In genomic region chr4:175298119-175298518, GRCh38 we compare ENCODE assay signal across 23 cellular contexts.
DNase-seq lines count a peak whose midpoint lies in the region; TF ChIP-seq lines count a peak whose summit lies in the region.
"Had no signal": no experiment of that assay in that cellular context is flagged by ENCODE, and none has a peak within 500 bp of the region (broad histone marks: within the 10 kb centered on the region; RNA-seq: fewer than 3 reads in every experiment).

No MANE protein-coding gene starts in this region.

- no peaks in the 10 kb centered on the region for H3K27me3 Mint-ChIP-seq in H9 (ENCODE audit: low read depth)
- H3K27me3 Mint-ChIP-seq in activated CD4-positive, alpha-beta memory T cell treated with anti-CD3 and anti-CD28 coated beads for 36 hours = no peaks in the 10 kb centered on the region
- H3K27me3 Mint-ChIP-seq: CD4-positive, alpha-beta memory T cell; central memory CD8-positive, alpha-beta T cell; memory B cell had no signal

- H3K36me3 Mint-ChIP-seq in H9 (ENCODE audit: insufficient read depth in 1 of 3, low read depth in 3 of 3) = no peaks in the 10 kb centered on the region
- H3K36me3 Mint-ChIP-seq in activated CD4-positive, alpha-beta memory T cell treated with anti-CD3 and anti-CD28 coated beads for 36 hours = no peaks in the 10 kb centered on the region
- H3K36me3 Mint-ChIP-seq: CD4-positive, alpha-beta memory T cell; memory B cell; natural killer cell had no signal

- H3K27ac Mint-ChIP-seq in H9 = peak overlapping the region in 1 of 3 experiments; percentile 14; a peak in 3 of 7 replicates
- no peak overlapping the region for H3K27ac Mint-ChIP-seq in activated CD4-positive, alpha-beta memory T cell treated with anti-CD3 and anti-CD28 coated beads for 36 hours
- H3K27ac Mint-ChIP-seq: CD4-positive, alpha-beta memory T cell; memory B cell; natural killer cell; T-helper 1 cell treated with Interleukin-12 subunit alpha and Interleukin-12 subunit beta and Interleukin-4 antibody, amounts not matched to agents 30 μg/mL and 1 μg/mL, for 36 hours had no signal

- H3K9ac ChIP-seq in mesendoderm (ENCODE audit: low read length) = no peak overlapping the region
- H3K9ac ChIP-seq in H9 (ENCODE audit: extremely low read depth, insufficient read length, low read length) = no peak overlapping the region
- H3K9ac ChIP-seq: parathyroid adenoma had no signal

- no peak overlapping the region for H2BK5ac ChIP-seq in mesendoderm (ENCODE audit: low read length)
- no peak overlapping the region for H2BK5ac ChIP-seq in H9 (ENCODE audit: insufficient read length, low read length)

- H3K27ac ChIP-seq in mesendoderm (ENCODE audit: low read depth, low read length) (no peak overlapping the region), H9 (ENCODE audit: insufficient read length, low read depth, low read length) (no peak overlapping the region), suprapubic skin (no peak overlapping the region)
- H3K27ac ChIP-seq: adrenal gland, epithelial cell of prostate, parathyroid adenoma, PC-9, SJSA1, thyroid gland had no signal

- no peak overlapping the region for H3T11ph ChIP-seq in H9 (ENCODE audit: low read length)

- peak; percentile 16 for DNase-seq in AG10803 (ENCODE audit: low read depth)
- peak; percentile 63 for DNase-seq in LHCN-M2 (ENCODE audit: low read depth)
- peak; percentile 53 for DNase-seq in astrocyte of the spinal cord (ENCODE audit: low read depth, low spot score)
- peak; percentile 18 for DNase-seq in mesendoderm
- no peak for DNase-seq in H9
- no peak for DNase-seq in NCI-H1105 (lab: John Stamatoyannopoulos, UW)
- DNase-seq in activated CD4-positive, alpha-beta memory T cell treated with anti-CD3 and anti-CD28 coated beads for 36 hours = no peak
- DNase-seq in suprapubic skin (ENCODE audit: low spot score in 2 of 2) = no peak
- DNase-seq: activated gamma-delta T cell; adrenal gland; CD4-positive, alpha-beta memory T cell; natural killer cell; NCI-H1436; PC-9; stimulated activated CD4-positive, alpha-beta T cell treated with anti-CD3 and anti-CD28 coated beads, Interleukin-1b, Interleukin-23, amount 100 ng/mL, for 48 hours; stimulated activated naive CD4-positive, alpha-beta T cell; thyroid gland had no signal

- intact Hi-C loops in activated CD4-positive, alpha-beta memory T cell treated with anti-CD3 and anti-CD28 coated beads for 36 hours (cut with micrococcal nuclease) = no loop called here

- H3K79me2 ChIP-seq in mesendoderm (ENCODE audit: control insufficient read depth, insufficient read depth, low read length) = no peaks in the 10 kb centered on the region
- H3K79me2 ChIP-seq in H9 (ENCODE audit: insufficient read depth, low read length) = no peaks in the 10 kb centered on the region
- H3K79me2 ChIP-seq: parathyroid adenoma had no signal

- H2AK5ac ChIP-seq in mesendoderm (ENCODE audit: low read length) (no peak overlapping the region), H9 (ENCODE audit: insufficient read length, low read length) (no peak overlapping the region)

- H4K5ac ChIP-seq in mesendoderm (ENCODE audit: low read length) (no peak overlapping the region), H9 (ENCODE audit: insufficient read length, low read depth, low read length) (no peak overlapping the region)

- in situ Hi-C loops in astrocyte of the spinal cord (cut with HindIII; ENCODE audit: low sequenced_read_pairs) = no loop called here

- H3K18ac ChIP-seq in mesendoderm (ENCODE audit: low read length) = no peak overlapping the region
- H3K18ac ChIP-seq in H9 (ENCODE audit: insufficient read length, low read depth, low read length) = no peak overlapping the region

- H3K4me2 ChIP-seq in mesendoderm (ENCODE audit: low read length) = no peak overlapping the region
- no peak overlapping the region for H3K4me2 ChIP-seq in H9 (ENCODE audit: insufficient read depth, insufficient read length, low read length)
- H3K4me2 ChIP-seq: PC-9 had no signal

- H2BK120ac ChIP-seq in mesendoderm (ENCODE audit: low read depth, low read length) (no peak overlapping the region), H9 (ENCODE audit: low read depth, low read length, poor library complexity, severe bottlenecking) (no peak overlapping the region)

- H3K14ac ChIP-seq in H9 (ENCODE audit: insufficient read depth, low read length) = no peak overlapping the region

- H3K4ac ChIP-seq in mesendoderm (ENCODE audit: low read depth, low read length) = no peak overlapping the region
- no peak overlapping the region for H3K4ac ChIP-seq in H9 (ENCODE audit: low read depth, low read length)

- WGBS in mesendoderm (ENCODE audit: extremely low coverage, insufficient coverage, low lambda C conversion rate) = no CpG with 5 or more reads among the region's 2 CpGs
- WGBS in H9 (ENCODE audit: extremely low coverage, insufficient read length, low lambda C conversion rate) = no CpG with 5 or more reads among the region's 2 CpGs
- WGBS in suprapubic skin = 73% methylated on average over 2 of the region's 2 CpGs

- no peak overlapping the region for H3K56ac ChIP-seq in mesendoderm (ENCODE audit: low read length)
- no peak overlapping the region for H3K56ac ChIP-seq in H9 (ENCODE audit: insufficient read length, low read depth, low read length)

- H3K4me3 Mint-ChIP-seq in H9 = no peak overlapping the region
- H3K4me3 Mint-ChIP-seq in activated CD4-positive, alpha-beta memory T cell treated with anti-CD3 and anti-CD28 coated beads for 36 hours = no peak overlapping the region
- H3K4me3 Mint-ChIP-seq: CD4-positive, alpha-beta memory T cell; central memory CD8-positive, alpha-beta T cell; memory B cell; natural killer cell; T-helper 1 cell treated with Interleukin-12 subunit alpha and Interleukin-12 subunit beta and Interleukin-4 antibody, amounts not matched to agents 30 μg/mL and 1 μg/mL, for 36 hours had no signal

- H3K9me3 Mint-ChIP-seq in H9 = peaks cover 0 to 2% of the 10 kb centered on the region in 2 experiments; a peak in 2 of 5 replicates
- H3K9me3 Mint-ChIP-seq in activated CD4-positive, alpha-beta memory T cell treated with anti-CD3 and anti-CD28 coated beads for 36 hours = peaks cover 1% of the 10 kb centered on the region
- H3K9me3 Mint-ChIP-seq: T-helper 1 cell treated with Interleukin-12 subunit alpha and Interleukin-12 subunit beta and Interleukin-4 antibody, amounts not matched to agents 30 μg/mL and 1 μg/mL, for 36 hours had no signal

- H3K4me1 ChIP-seq in mesendoderm (ENCODE audit: control insufficient read depth, low read depth, low read length) (no peaks in the 10 kb centered on the region), H9 (ENCODE audit: insufficient read depth, low read length) (no peaks in the 10 kb centered on the region), suprapubic skin (no peaks in the 10 kb centered on the region)
- H3K4me1 ChIP-seq: adrenal gland, parathyroid adenoma, SJSA1, thyroid gland had no signal

- POLR2A ChIA-PET in activated CD4-positive, alpha-beta memory T cell treated with anti-CD3 and anti-CD28 coated beads for 36 hours (lab: Charles Lee) = no interaction called here

- no peaks in the 10 kb centered on the region for H3K23me2 ChIP-seq in H9 (ENCODE audit: insufficient read length, low read depth, low read length, poor library complexity, severe bottlenecking)

- H3K9me3 ChIP-seq in H9 (ENCODE audit: control insufficient read depth, low read depth, low read length) (no peaks in the 10 kb centered on the region), suprapubic skin (no peaks in the 10 kb centered on the region)
- H3K9me3 ChIP-seq: adrenal gland, SJSA1, thyroid gland had no signal

- H3K27me3 ChIP-seq in mesendoderm (ENCODE audit: insufficient read depth, low read length, poor library complexity) (no peaks in the 10 kb centered on the region), H9 (ENCODE audit: insufficient read depth, low read length) (no peaks in the 10 kb centered on the region), suprapubic skin (no peaks in the 10 kb centered on the region)
- H3K27me3 ChIP-seq: adrenal gland, SJSA1, thyroid gland had no signal

- TF ChIP-seq POLR2A in suprapubic skin (IDR thresholded peaks at IDR 0.05) = no peak

- H3K4me3 ChIP-seq in AG10803 (ENCODE audit: low read length) (no peak overlapping the region), astrocyte of the spinal cord (ENCODE audit: low read depth, low read length) (no peak overlapping the region), mesendoderm (ENCODE audit: low read length) (no peak overlapping the region), suprapubic skin (no peak overlapping the region)
- H3K4me3 ChIP-seq: adrenal gland, PC-9, SJSA1, thyroid gland had no signal

- H4K8ac ChIP-seq in mesendoderm (ENCODE audit: low read depth, low read length) (no peak overlapping the region), H9 (replicated peaks; ENCODE audit: insufficient read length, low read depth, low read length) (no peak overlapping the region)

- no peak overlapping the region for H3K23ac ChIP-seq in mesendoderm (ENCODE audit: low read length)
- no peak overlapping the region for H3K23ac ChIP-seq in H9 (ENCODE audit: insufficient read length, low read depth, low read length)

- no peak for TF ChIP-seq EP300 in suprapubic skin (IDR thresholded peaks at IDR 0.05)

- H3K79me1 ChIP-seq in mesendoderm (ENCODE audit: low read length) (no peaks in the 10 kb centered on the region), H9 (ENCODE audit: insufficient read depth, low read depth, low read length, poor library complexity, severe bottlenecking) (no peaks in the 10 kb centered on the region)

- CTCF ChIA-PET in activated CD4-positive, alpha-beta memory T cell treated with anti-CD3 and anti-CD28 coated beads for 36 hours (lab: Charles Lee) = no interaction called here

- H2BK12ac ChIP-seq in H9 (ENCODE audit: insufficient read length, low read depth, low read length) = no peak overlapping the region

- H3K4me1 Mint-ChIP-seq in H9 = no peaks in the 10 kb centered on the region
- no peaks in the 10 kb centered on the region for H3K4me1 Mint-ChIP-seq in activated CD4-positive, alpha-beta memory T cell treated with anti-CD3 and anti-CD28 coated beads for 36 hours (ENCODE audit: low read depth)
- H3K4me1 Mint-ChIP-seq: CD4-positive, alpha-beta memory T cell; central memory CD8-positive, alpha-beta T cell; natural killer cell had no signal

- H4K20me1 ChIP-seq in H9 (ENCODE audit: control insufficient read depth, insufficient read depth, insufficient read length) = no peaks in the 10 kb centered on the region

- H4K91ac ChIP-seq in H9 (ENCODE audit: insufficient read length, low read depth, low read length) = no peak overlapping the region

- no peaks in the 10 kb centered on the region for H3K36me3 ChIP-seq in mesendoderm (ENCODE audit: control insufficient read depth, insufficient read depth, low read length)
- H3K36me3 ChIP-seq in suprapubic skin = no peaks in the 10 kb centered on the region
- H3K36me3 ChIP-seq: adrenal gland, SJSA1, thyroid gland had no signal

- no peak overlapping the region for H2AFZ ChIP-seq in H9 (ENCODE audit: low read length)
- H2AFZ ChIP-seq: parathyroid adenoma, PC-9 had no signal

- TF ChIP-seq CTCF in AG10803 (conservative IDR thresholded peaks at IDR 0.05; ENCODE audit: low read length) (no peak), astrocyte of the spinal cord (IDR thresholded peaks at IDR 0.05; ENCODE audit: low read depth, low read length) (no peak), H9 (conservative IDR thresholded peaks at IDR 0.05) (no peak), suprapubic skin (IDR thresholded peaks at IDR 0.05) (no peak)

- no peak overlapping the region for H2BK20ac ChIP-seq in H9 (ENCODE audit: low read depth, low read length, poor library complexity, severe bottlenecking)

- H2BK15ac ChIP-seq in mesendoderm (replicated peaks; ENCODE audit: low read depth) (no peak overlapping the region), H9 (ENCODE audit: low read depth, low read length) (no peak overlapping the region)

Comparison
In these comparisons a context has a peak if more than half of its experiments do, and no peak if none do; other contexts are left out.
1. DNase-seq: peak in AG10803 (single experiment), LHCN-M2 (single experiment), astrocyte of the spinal cord (single experiment) and mesendoderm (single experiment); none in H9 (single experiment), NCI-H1105 (single experiment), activated CD4-positive, alpha-beta memory T cell treated with anti-CD3 and anti-CD28 coated beads for 36 hours (single experiment) and suprapubic skin (0 of 2).